ENCODE assay signal across 8 cellular contexts in the genomic region with DNA sequence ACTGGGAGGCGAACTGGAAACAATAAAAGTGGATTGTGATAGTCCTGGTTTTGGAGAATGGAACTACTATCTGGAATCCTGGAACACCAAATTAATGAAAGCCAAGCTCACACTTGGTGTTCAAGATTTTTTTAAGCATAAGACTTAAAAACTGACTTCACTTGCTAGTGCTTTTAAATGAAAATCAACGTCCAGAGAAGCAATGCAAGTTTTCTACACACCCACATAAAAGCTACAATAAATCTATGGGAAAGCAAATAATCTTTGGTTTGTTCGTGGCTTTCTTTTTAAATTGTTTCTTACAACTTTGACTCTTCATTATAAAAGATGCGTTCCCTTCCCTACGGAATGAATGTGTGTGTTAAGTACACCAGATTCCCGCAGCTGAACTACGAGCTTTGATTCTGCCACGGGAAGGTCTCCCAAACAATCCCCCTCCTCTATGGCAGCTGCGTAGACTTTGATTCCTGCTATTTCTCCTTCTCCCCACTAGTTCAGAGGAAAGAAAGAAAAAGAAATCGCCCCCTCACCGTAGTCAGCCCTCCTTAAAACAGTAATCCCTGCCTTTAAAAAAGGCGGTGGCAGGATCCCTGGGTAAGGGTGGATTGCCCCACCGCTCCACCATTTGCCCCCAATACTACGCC.
A peak's percentile ranks its signal among the peaks of the same experiment; 100 is the strongest.
DNase-seq lines count a peak whose midpoint lies in the region; ATAC-seq and TF ChIP-seq lines count a peak whose summit lies in the region.

No MANE protein-coding gene starts in this region.

- DNase-seq in NCI-H446 (lab: John Stamatoyannopoulos, UW) (peak; percentile 31 to 53), NCI-H446 treated with DMSO at 0.1 percent for 48 hours (lab: John Stamatoyannopoulos, UW) (no peak), islet precursor cell (peak; percentile 58), posterior cingulate gyrus (no peak), A673 (ENCODE audit: low spot score) (no peak)
- no peak for DNase-seq in activated naive CD8-positive, alpha-beta T cell treated with anti-CD3 and anti-CD28 coated beads for 36 hours

- H3K36me3 ChIP-seq in subcutaneous abdominal adipose tissue (ENCODE audit: control insufficient read depth in 5 of 5, insufficient read depth in 5 of 5, low read length in 5 of 5) = no peaks in the 10 kb centered on the region
- H3K36me3 ChIP-seq in A673 (ENCODE audit: insufficient read depth, low read length, poor library complexity, severe bottlenecking) = no peaks in the 10 kb centered on the region

- CTCF ChIA-PET in A673 (lab: Charles Lee) = no interaction called here

- POLR2A ChIA-PET in A673 (lab: Charles Lee; ENCODE audit: low non-redundant PET) = no interaction called here

- H3K9me3 Mint-ChIP-seq in activated naive CD8-positive, alpha-beta T cell treated with anti-CD3 and anti-CD28 coated beads for 36 hours = no peaks in the 10 kb centered on the region

- BruUV-seq in A673 (replicated peaks; lab: Mats Ljungman, UMichigan) = no TSS peak

- H3K27ac ChIP-seq in subcutaneous abdominal adipose tissue (ENCODE audit: low read depth, low read length) (no peak overlapping the region), A673 (ENCODE audit: low read depth, low read length, poor library complexity, severe bottlenecking) (no peak overlapping the region)

- H3K4me1 Mint-ChIP-seq in activated naive CD8-positive, alpha-beta T cell treated with anti-CD3 and anti-CD28 coated beads for 36 hours = peaks cover 5% of the 10 kb centered on the region

- H3K9me3 ChIP-seq in subcutaneous abdominal adipose tissue (ENCODE audit: control insufficient read depth in 5 of 5, low read length in 5 of 5) (no peaks in the 10 kb centered on the region), A673 (ENCODE audit: low read depth, low read length, poor library complexity, severe bottlenecking) (no peaks in the 10 kb centered on the region)

- H3K27ac Mint-ChIP-seq in activated naive CD8-positive, alpha-beta T cell treated with anti-CD3 and anti-CD28 coated beads for 36 hours = no peak overlapping the region

- peaks cover 70% of the 10 kb centered on the region for H3K27me3 Mint-ChIP-seq in activated naive CD8-positive, alpha-beta T cell treated with anti-CD3 and anti-CD28 coated beads for 36 hours

- ATAC-seq in HG02623 (IDR thresholded peaks at IDR 0.05; ENCODE audit: unreplicated experiment) = no peak

- H3K27me3 ChIP-seq in subcutaneous abdominal adipose tissue (ENCODE audit: control insufficient read depth in 5 of 5, insufficient read depth in 4 of 5, low read length in 5 of 5) (peaks cover 14 to 30% (median 21%) of the 10 kb centered on the region in 5 donors), A673 (replicated peaks; ENCODE audit: insufficient read depth, low read depth, low read length, poor library complexity) (peaks cover 100% of the 10 kb centered on the region)

- H3K4me1 ChIP-seq in subcutaneous abdominal adipose tissue (ENCODE audit: control insufficient read depth in 5 of 5, insufficient read depth in 5 of 5, low read length in 5 of 5) = peaks cover 0 to 21% (median 19%) of the 10 kb centered on the region in 5 donors
- H3K4me1 ChIP-seq in A673 (ENCODE audit: insufficient read depth, low read length, poor library complexity, severe bottlenecking) = no peaks in the 10 kb centered on the region

- peak overlapping the region; percentile 59 for H3K4me3 Mint-ChIP-seq in activated naive CD8-positive, alpha-beta T cell treated with anti-CD3 and anti-CD28 coated beads for 36 hours

- intact Hi-C loops in posterior cingulate gyrus (cut with DNase I) = no loop called here
- intact Hi-C loops in A673 (cut with micrococcal nuclease; ENCODE audit: unreplicated experiment) = no loop called here

- peak overlapping the region in 1 of 5 donors; percentile 64 for H3K9ac ChIP-seq in subcutaneous abdominal adipose tissue (ENCODE audit: low read length in 5 of 5)

- no peak for TF ChIP-seq CTCF in A673 (conservative IDR thresholded peaks at IDR 0.05; ENCODE audit: low read depth, low read length)

- H3K4me3 ChIP-seq in subcutaneous abdominal adipose tissue (ENCODE audit: low read depth in 1 of 5, low read length in 5 of 5) = peak overlapping the region; percentile 56 to 75 (median 69)
- no peak overlapping the region for H3K4me3 ChIP-seq in A673 (ENCODE audit: low read depth, low read length, poor library complexity, severe bottlenecking)

- H3K36me3 Mint-ChIP-seq in activated naive CD8-positive, alpha-beta T cell treated with anti-CD3 and anti-CD28 coated beads for 36 hours = no peaks in the 10 kb centered on the region

Comparison
In these comparisons a context has a peak if more than half of its experiments do, and no peak if none do; other contexts are left out.
1. DNase-seq: peak in NCI-H446 (2 of 2) and islet precursor cell (single experiment); none in NCI-H446 treated with DMSO at 0.1 percent for 48 hours (single experiment), activated naive CD8-positive, alpha-beta T cell treated with anti-CD3 and anti-CD28 coated beads for 36 hours (single experiment), posterior cingulate gyrus (0 of 10) and A673 (single experiment).